ENCODE assay signal across 8 cellular contexts in the genomic region with DNA sequence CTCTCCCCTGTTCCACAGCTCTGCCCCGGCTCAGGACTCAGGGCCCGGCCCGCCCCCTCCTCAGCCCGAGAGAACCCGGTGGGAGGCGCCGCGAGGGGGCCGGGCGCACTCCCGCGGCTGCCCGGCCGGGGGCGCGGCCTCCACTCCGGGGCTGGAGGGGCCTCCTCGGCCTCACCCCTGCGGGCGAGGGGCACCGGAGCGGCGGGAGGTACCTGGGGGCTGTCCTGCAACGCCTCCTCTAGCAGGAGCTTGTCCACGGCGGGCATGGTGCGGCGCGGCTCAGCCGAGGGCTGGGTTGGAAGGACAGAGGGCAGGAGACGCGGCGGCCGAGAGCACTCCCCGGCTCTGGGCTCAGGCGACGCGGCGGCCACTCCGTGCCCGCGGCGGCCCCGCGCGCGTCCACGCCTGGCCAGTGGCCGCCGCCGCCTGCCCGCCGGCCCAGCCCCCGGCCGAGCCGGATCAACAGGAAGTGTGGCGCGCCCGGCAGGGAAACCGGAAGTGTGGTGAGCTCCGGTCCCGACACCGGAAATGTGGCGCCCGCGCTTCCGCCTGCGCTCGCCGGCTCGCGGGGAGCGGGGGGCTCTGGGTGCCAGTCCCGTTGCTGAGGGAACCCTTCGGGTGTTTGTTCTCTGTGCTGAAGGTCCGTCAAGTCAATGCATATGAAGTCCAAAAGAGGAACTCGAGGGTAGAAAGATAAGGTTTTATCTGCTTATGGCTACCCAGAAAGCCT. TPM values are rescaled to one million over a fixed set of nuclear protein-coding genes. Genes with fewer than 3 reads are reported as not detected.
DNase-seq lines count a peak whose midpoint lies in the region; ATAC-seq and TF ChIP-seq lines count a peak whose summit lies in the region.

APPL2 (minus strand) TSS at position 428 of the 730 bp plus-strand sequence; CDS start at position 266, 162 bp downstream.

- peaks cover 14% of the 10 kb centered on the region for H3K4me1 Mint-ChIP-seq in endodermal cell

- peak; percentile 82 for ATAC-seq in GM21367 (IDR thresholded peaks at IDR 0.05; ENCODE audit: unreplicated experiment)

- no peak within 1 kb of the TSS; the same call in 1 of the 2 replicates for H3K27ac ChIP-seq in HUES6 (ENCODE audit: low read depth, low read length)
- peak within 1 kb of the TSS; percentile 74 for H3K27ac ChIP-seq in endodermal cell (ENCODE audit: low read depth, low read length)

- H3K9me3 Mint-ChIP-seq in endodermal cell: no peaks in the 10 kb centered on the region

- no peaks in the 10 kb centered on the region for H3K9me3 ChIP-seq in HUES6 (ENCODE audit: control insufficient read depth, insufficient read depth, low read depth, low read length)
- no peaks in the 10 kb centered on the region for H3K9me3 ChIP-seq in NT2/D1 (ENCODE audit: insufficient read depth, low read length)
- H3K9me3 ChIP-seq in endodermal cell (ENCODE audit: control insufficient read depth, low read length): no peaks in the 10 kb centered on the region

- TF ChIP-seq CTCF in endodermal cell (conservative IDR thresholded peaks at IDR 0.05): peak; percentile 65

- H3K9ac ChIP-seq in HUES6 (ENCODE audit: low read length) (peak within 1 kb of the TSS; percentile 89), NT2/D1 (ENCODE audit: insufficient read length, low read depth) (peak within 1 kb of the TSS; percentile 80), endodermal cell (ENCODE audit: extremely low read depth, low read length, poor library complexity, severe bottlenecking) (peak within 1 kb of the TSS; percentile 64)

- H3K27ac Mint-ChIP-seq in endodermal cell: peak within 1 kb of the TSS; percentile 86

- peak within 1 kb of the TSS; percentile 81 for H3K4me3 Mint-ChIP-seq in endodermal cell

- H3K36me3 ChIP-seq in HUES6 (ENCODE audit: control insufficient read depth, insufficient read depth, low read length) (no peaks in the 10 kb centered on the region), NT2/D1 (ENCODE audit: insufficient read depth, insufficient read length, low read length) (peaks cover 5% of the 10 kb centered on the region), endodermal cell (ENCODE audit: control insufficient read depth, insufficient read depth, low read length) (peaks cover 3% of the 10 kb centered on the region)

- peaks cover 5% of the 10 kb centered on the region for H3K27me3 Mint-ChIP-seq in endodermal cell (ENCODE audit: insufficient read depth)

- peaks cover 6% of the 10 kb centered on the region for H3K36me3 Mint-ChIP-seq in endodermal cell (ENCODE audit: low read depth)

- H3K4me3 ChIP-seq in HUES6 (ENCODE audit: low read depth, low read length): peak within 1 kb of the TSS; percentile 86
- peak within 1 kb of the TSS; percentile 82 for H3K4me3 ChIP-seq in NT2/D1 (ENCODE audit: insufficient read length, low read depth)
- peak within 1 kb of the TSS; percentile 92 for H3K4me3 ChIP-seq in endodermal cell (ENCODE audit: low read length)

- DNase-seq in COLO829 (ENCODE audit: low spot score): peak; percentile 85
- peak; percentile 78 for DNase-seq in NT2/D1 (ENCODE audit: low read depth, low spot score)
- peak; percentile 56 for DNase-seq in activated CD8-positive, alpha-beta memory T cell treated with anti-CD3 and anti-CD28 coated beads, Interleukin-2, amount 50 U/mL, for 24 hours (ENCODE audit: extremely low read depth)
- peak; percentile 97 for DNase-seq in endodermal cell
- DNase-seq in mesenteric fat pad (ENCODE audit: low spot score): peak; percentile 97
- peak; percentile 78 for DNase-seq in stimulated activated CD8-positive, alpha-beta memory T cell treated with anti-CD3 and anti-CD28 coated beads, Interleukin-15, amount 100 ng/mL, for 24 hours (ENCODE audit: low read depth)

- H3K4me1 ChIP-seq in HUES6 (ENCODE audit: control insufficient read depth, insufficient read depth, low read length): no peaks in the 10 kb centered on the region; the same call in 1 of the 2 replicates
- no peaks in the 10 kb centered on the region for H3K4me1 ChIP-seq in NT2/D1 (ENCODE audit: insufficient read depth, insufficient read length)
- peaks cover 4% of the 10 kb centered on the region for H3K4me1 ChIP-seq in endodermal cell (ENCODE audit: control insufficient read depth, insufficient read depth, low read length)

- H3K27me3 ChIP-seq in HUES6 (ENCODE audit: control insufficient read depth, insufficient read depth, low read length): peaks cover 4% of the 10 kb centered on the region; the same call in 1 of the 2 replicates
- no peaks in the 10 kb centered on the region for H3K27me3 ChIP-seq in NT2/D1 (ENCODE audit: insufficient read depth, insufficient read length)
- H3K27me3 ChIP-seq in endodermal cell (ENCODE audit: control insufficient read depth, insufficient read depth, low read length, poor library complexity, severe bottlenecking): peaks cover 19% of the 10 kb centered on the region

- 0 to 1% methylated on average over 34 to 77 of the region's 77 CpGs for WGBS in endodermal cell (ENCODE audit: insufficient coverage in 1 of 2, insufficient read length in 1 of 2), 2 experiments

RNA-seq across cellular contexts. Expression of gene APPL2, which starts in this region (rescaled TPM):
- total RNA-seq in endodermal cell: 10 to 100 TPM; 31.8 to 35.2 TPM
- 40.4 TPM for polyA plus RNA-seq in endodermal cell (2013, experiment 1 of 2)
- 37.2 TPM for polyA plus RNA-seq in endodermal cell (2013, experiment 2 of 2)
- 55.1 TPM for total RNA-seq in mesenteric fat pad
